Comparison of ENCODE assay signal across 8 cellular contexts in genomic region chr6:46848684-46849360, GRCh38. TPM values are rescaled to one million over a fixed set of nuclear protein-coding genes. Genes with fewer than 3 reads are reported as not detected.
DNase-seq lines count a peak whose midpoint lies in the region; ATAC-seq, FAIRE-seq and TF ChIP-seq lines count a peak whose summit lies in the region.

No MANE protein-coding gene starts in this region.

- peak; percentile 90 for ATAC-seq in HG02870 (IDR thresholded peaks at IDR 0.05; ENCODE audit: unreplicated experiment)

- H3K4me3 ChIP-seq in WI38 (ENCODE audit: low read depth, low read length) (no peak overlapping the region), bronchial epithelial cell (ENCODE audit: low read depth, low read length) (no peak overlapping the region)

- no peak for FAIRE-seq in bronchial epithelial cell (lab: Jason Lieb, UNC)

- TF ChIP-seq CTCF in WI38 (IDR thresholded peaks at IDR 0.05; ENCODE audit: low read depth, low read length): peak; percentile 87
- peak; percentile 93 for TF ChIP-seq CTCF in bronchial epithelial cell (IDR thresholded peaks at IDR 0.05; ENCODE audit: insufficient read depth, low read length, severe bottlenecking)

- no peaks in the 10 kb centered on the region for H3K36me3 ChIP-seq in bronchial epithelial cell (ENCODE audit: control insufficient read depth, insufficient read depth, low read length)

- no peaks in the 10 kb centered on the region for H3K27me3 ChIP-seq in bronchial epithelial cell (ENCODE audit: control insufficient read depth, insufficient read depth, low read length)

- peak; percentile 65 for DNase-seq in NCI-H1436 (lab: John Stamatoyannopoulos, UW)
- DNase-seq in NCI-H1436 treated with DMSO at 0.1 percent for 48 hours (lab: John Stamatoyannopoulos, UW): no peak
- DNase-seq in NCI-H2081 treated with DMSO at 0.1 percent for 48 hours (lab: John Stamatoyannopoulos, UW): peak; percentile 36
- DNase-seq in bronchial epithelial cell (ENCODE audit: low read depth): peak; percentile 49
- DNase-seq in inferior parietal cortex (ENCODE audit: extremely low spot score): peak; percentile 81
- DNase-seq in stimulated activated CD4-positive, alpha-beta T cell treated with anti-CD3 and anti-CD28 coated beads, Interleukin-12 subunit alpha, Interleukin-12 subunit beta, amount 100 ng/mL, for 4 hours: peak; percentile 62

RNA-seq across cellular contexts. Expression of gene MEP1A, which starts 55.6 kb away (rescaled TPM):
- total RNA-seq in bronchial epithelial cell: not detected in 2 replicates
